ENCODE assay signal across 9 cellular contexts in genomic region chrX:136192839-136193414, GRCh38. TPM values are rescaled to one million over a fixed set of nuclear protein-coding genes. Genes with fewer than 3 reads are reported as not detected.
DNase-seq lines count a peak whose midpoint lies in the region; ATAC-seq, FAIRE-seq and TF ChIP-seq lines count a peak whose summit lies in the region.
"Had no signal": no experiment of that assay in that cellular context is flagged by ENCODE, and none has a peak within 500 bp of the region (broad histone marks: within the 10 kb centered on the region; RNA-seq: fewer than 3 reads in every experiment).

No MANE protein-coding gene starts in this region.

- no peak for TF ChIP-seq POLR2A in sigmoid colon (IDR thresholded peaks at IDR 0.05)
- TF ChIP-seq POLR2A in GM12892 (IDR thresholded peaks at IDR 0.05; ENCODE audit: low read depth, low read length): no peak

- intact Hi-C loops in sigmoid colon (cut with DNase I): no loop called here

- no peak for TF ChIP-seq RAD21 in SK-N-SH (IDR thresholded peaks at IDR 0.05; ENCODE audit: low read length)

- TF ChIP-seq EP300 in SK-N-SH (IDR thresholded peaks at IDR 0.05; ENCODE audit: borderline replicate concordance in 1 of 2, low read depth in 1 of 2, low read length in 1 of 2) (no peak), sigmoid colon (IDR thresholded peaks at IDR 0.05) (no peak)

- H3F3A ChIP-seq in SK-N-SH (replicated peaks; ENCODE audit: insufficient read depth): no peaks in the 10 kb centered on the region

- no peaks in the 10 kb centered on the region for H3K27me3 Mint-ChIP-seq in mesothelial cell of epicardium (ENCODE audit: low read depth)

- no peak overlapping the region for H3K27ac Mint-ChIP-seq in mesothelial cell of epicardium

- WGBS in SK-N-SH (ENCODE audit: low lambda C conversion rate): 28% methylated on average over 3 of the region's 3 CpGs
- WGBS in sigmoid colon, 2 donors: 55 to 88% methylated on average over 3 of the region's 3 CpGs

- H3K9ac ChIP-seq in SK-N-SH: no peak overlapping the region

- H3K9me3 Mint-ChIP-seq in mesothelial cell of epicardium: peaks cover 36% of the 10 kb centered on the region

- FAIRE-seq in GM12892 (lab: Jason Lieb, UNC): no peak

- ATAC-seq in HG03342 (IDR thresholded peaks at IDR 0.05; ENCODE audit: unreplicated experiment): no peak

- no peaks in the 10 kb centered on the region for H4K20me1 ChIP-seq in SK-N-SH (ENCODE audit: insufficient read depth)

- no peak overlapping the region for H3K4me3 Mint-ChIP-seq in mesothelial cell of epicardium

- H3K36me3 Mint-ChIP-seq in mesothelial cell of epicardium: no peaks in the 10 kb centered on the region

- no peaks in the 10 kb centered on the region for H3K9me3 ChIP-seq in SK-N-SH
- H3K9me3 ChIP-seq in sigmoid colon: no peaks in the 10 kb centered on the region
- H3K9me3 ChIP-seq: neutrophil had no signal

- POLR2A ChIA-PET in SK-N-SH (lab: Yijun Ruan, JAX): interaction anchor here (0.6 kb wide), 1 partner anchor 219 kb away, joined by 4 read pairs; the partner anchor contains the start of gene MMGT1

- H3K27ac ChIP-seq in SK-N-SH (ENCODE audit: low read depth in 2 of 2, low read length in 1 of 2) (peak overlapping the region in 1 of 2 experiments; percentile 49; a peak in 2 of 4 replicates), sigmoid colon (peak overlapping the region; percentile 78 to 99 (median 95))
- H3K27ac ChIP-seq: neutrophil had no signal

- H3K4me3 ChIP-seq in SK-N-SH (ENCODE audit: low read depth in 2 of 2, low read length in 1 of 2) (no peak overlapping the region), fibroblast of mammary gland (ENCODE audit: control insufficient read depth, low read depth, low read length) (no peak overlapping the region), sigmoid colon (no peak overlapping the region)

- H3K79me2 ChIP-seq in SK-N-SH (ENCODE audit: insufficient read depth): no peaks in the 10 kb centered on the region

- peak overlapping the region; percentile 22; the same call in 1 of the 2 replicates for H3K4me2 ChIP-seq in SK-N-SH

- H3K27me3 ChIP-seq in SK-N-SH (ENCODE audit: insufficient read depth): no peaks in the 10 kb centered on the region
- no peaks in the 10 kb centered on the region for H3K27me3 ChIP-seq in sigmoid colon
- H3K27me3 ChIP-seq: neutrophil had no signal

- peak; percentile 18 for DNase-seq in H4 (ENCODE audit: low spot score)
- no peak for DNase-seq in SK-N-SH
- DNase-seq in fibroblast of mammary gland (ENCODE audit: low read depth): peak; percentile 76
- DNase-seq in sigmoid colon: no peak
- no peak for DNase-seq in GM12892 (ENCODE audit: insufficient read length)
- no peak for DNase-seq in DMS 273 (lab: John Stamatoyannopoulos, UW; ENCODE audit: unreplicated experiment)
- DNase-seq in mesothelial cell of epicardium (ENCODE audit: low spot score in 2 of 2, unreplicated experiment in 2 of 2): no peak

- TF ChIP-seq CTCF in SK-N-SH (IDR thresholded peaks at IDR 0.05) (no peak), fibroblast of mammary gland (conservative IDR thresholded peaks at IDR 0.05; ENCODE audit: control insufficient read depth, insufficient read depth, low read depth, low read length) (no peak), sigmoid colon (IDR thresholded peaks at IDR 0.05) (no peak), mesothelial cell of epicardium (IDR thresholded peaks at IDR 0.05; ENCODE audit: unreplicated experiment) (no peak)

- no peak overlapping the region for H2AFZ ChIP-seq in SK-N-SH (ENCODE audit: low read depth)

- no peaks in the 10 kb centered on the region for H3K9me2 ChIP-seq in SK-N-SH

- H3K4me1 Mint-ChIP-seq in mesothelial cell of epicardium: no peaks in the 10 kb centered on the region

- CTCF ChIA-PET in SK-N-SH (lab: Yijun Ruan, JAX): interaction anchor here (1.4 kb wide), 1 partner anchor 165 kb away, joined by 3 read pairs; no protein-coding TSS in a partner anchor

- no peaks in the 10 kb centered on the region for H3K36me3 ChIP-seq in SK-N-SH (replicated peaks in 1 of 2; ENCODE audit: control insufficient read depth in 1 of 2, insufficient read depth in 2 of 2, low read length in 1 of 2)
- H3K36me3 ChIP-seq in sigmoid colon: no peaks in the 10 kb centered on the region
- H3K36me3 ChIP-seq: neutrophil had no signal

- H3K4me1 ChIP-seq in SK-N-SH (ENCODE audit: control insufficient read depth in 1 of 2, insufficient read depth in 2 of 2, low read depth in 1 of 2, low read length in 1 of 2): peaks cover 0 to 2% of the 10 kb centered on the region in 2 experiments; a peak in 1 of 4 replicates
- peaks cover 0 to 80% (median 51%) of the 10 kb centered on the region in 4 donors for H3K4me1 ChIP-seq in sigmoid colon

TF ChIP-seq in SK-N-SH, 30 proteins besides CTCF, POLR2A, EP300 and RAD21:
- TF ChIP-seq MXI1 (IDR thresholded peaks at IDR 0.05; ENCODE audit: low read depth, low read length) (no peak), FOSL2 (IDR thresholded peaks at IDR 0.05; ENCODE audit: borderline replicate concordance, low read depth) (peak; percentile 1; the same call in 1 of the 2 replicates)
- TF ChIP-seq, protein P1, sequence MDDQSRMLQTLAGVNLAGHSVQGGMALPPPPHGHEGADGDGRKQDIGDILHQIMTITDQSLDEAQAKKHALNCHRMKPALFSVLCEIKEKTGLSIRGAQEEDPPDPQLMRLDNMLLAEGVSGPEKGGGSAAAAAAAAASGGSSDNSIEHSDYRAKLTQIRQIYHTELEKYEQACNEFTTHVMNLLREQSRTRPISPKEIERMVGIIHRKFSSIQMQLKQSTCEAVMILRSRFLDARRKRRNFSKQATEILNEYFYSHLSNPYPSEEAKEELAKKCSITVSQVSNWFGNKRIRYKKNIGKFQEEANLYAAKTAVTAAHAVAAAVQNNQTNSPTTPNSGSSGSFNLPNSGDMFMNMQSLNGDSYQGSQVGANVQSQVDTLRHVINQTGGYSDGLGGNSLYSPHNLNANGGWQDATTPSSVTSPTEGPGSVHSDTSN (IDR thresholded peaks at IDR 0.05): 0 out of 2 replicates have a peak, but pooled peaks have one; percentile 3

RNA-seq across cellular contexts. Expression of gene FHL1, which starts 45.6 kb away (rescaled TPM):
- 139 and 149 TPM in 2 replicates for total RNA-seq in H4 (2014; rRNA removed; shearing (Covaris generic))
- polyA plus RNA-seq in SK-N-SH (2012; rRNA removed): 57.8 and 71.6 TPM in 2 replicates
- 62.3 and 69.9 TPM in 2 replicates for polyA plus RNA-seq in SK-N-SH (2012; cell fraction: cytosol; rRNA removed)
- 85.6 and 123 TPM in 2 replicates for polyA plus RNA-seq in SK-N-SH (2012; cell fraction: nucleus; rRNA removed)
- total RNA-seq in sigmoid colon: 1,000 to 10,000 TPM in 3 of 4 donors, 100 to 1,000 TPM in 1; 701 to 1,465 (median 1,246) TPM
- 10 to 100 TPM; 27.0 to 73.3 (median 42.2) TPM for polyA plus RNA-seq in sigmoid colon
- 5.4 TPM for polyA plus RNA-seq in GM12892 (2012; ENCODE audit: missing spikeins)
- total RNA-seq in mesothelial cell of epicardium: 22.2 to 26.8 TPM (median 23.4 TPM) in 3 replicates

RNA-seq across cellular contexts. Expression of gene MAP7D3, which starts 58.3 kb away (rescaled TPM):
- total RNA-seq in H4 (2014; rRNA removed; shearing (Covaris generic)): 17.9 and 19.3 TPM in 2 replicates
- polyA plus RNA-seq in SK-N-SH (2012; rRNA removed): 5.8 and 6.7 TPM in 2 replicates
- 6.4 and 7.3 TPM in 2 replicates for polyA plus RNA-seq in SK-N-SH (2012; cell fraction: cytosol; rRNA removed)
- polyA plus RNA-seq in SK-N-SH (2012; cell fraction: nucleus; rRNA removed): 8.1 and 10.3 TPM in 2 replicates
- total RNA-seq in sigmoid colon: 10 to 100 TPM; 11.3 to 21.0 (median 14.2) TPM
- polyA plus RNA-seq in sigmoid colon: 1 to 10 TPM in 2 of 3 donors, under 1 TPM in 1; 0.92 to 3.6 (median 3.0) TPM
- polyA plus RNA-seq in GM12892 (2012; ENCODE audit: missing spikeins): 10.8 TPM
- total RNA-seq in mesothelial cell of epicardium: 10.3 to 10.6 TPM (median 10.4 TPM) in 3 replicates

Comparison
In these comparisons a context has a peak if more than half of its experiments do, and no peak if none do; other contexts are left out.
1. DNase-seq: peak in H4 (single experiment) and fibroblast of mammary gland (single experiment); none in SK-N-SH (single experiment), sigmoid colon (single experiment), GM12892 (single experiment), DMS 273 (single experiment) and mesothelial cell of epicardium (0 of 2).